Comparison of ENCODE assay signal across 8 cellular contexts in genomic region chrX:147803948-147804347, GRCh38.
DNase-seq lines count a peak whose midpoint lies in the region; ATAC-seq, FAIRE-seq and TF ChIP-seq lines count a peak whose summit lies in the region.

No MANE protein-coding gene starts in this region.

- H3K27ac ChIP-seq in KOPT-K1 (ENCODE audit: low read depth, low read length, poor library complexity, severe bottlenecking) (peak overlapping the region; percentile 30), astrocyte (ENCODE audit: low read depth, low read length) (no peak overlapping the region)
- no peak overlapping the region for H3K27ac ChIP-seq in CD8-positive, alpha-beta memory T cell (ENCODE audit: low read depth, low read length)

- H3K27me3 ChIP-seq in astrocyte (ENCODE audit: insufficient read depth, low read length) = no peaks in the 10 kb centered on the region
- H3K27me3 ChIP-seq in CD8-positive, alpha-beta memory T cell (ENCODE audit: insufficient read depth, low read length, poor library complexity, severe bottlenecking) = no peaks in the 10 kb centered on the region

- no peaks in the 10 kb centered on the region for H3K36me3 Mint-ChIP-seq in astrocyte (ENCODE audit: low read depth, unreplicated experiment)
- H3K36me3 Mint-ChIP-seq in CD8-positive, alpha-beta memory T cell = no peaks in the 10 kb centered on the region
- no peaks in the 10 kb centered on the region for H3K36me3 Mint-ChIP-seq in activated CD4-positive, alpha-beta memory T cell treated with anti-CD3 and anti-CD28 coated beads, Interleukin-2, amount 10 ng/mL, durations not matched to agents 7 days and 5 days (ENCODE audit: low read depth)

- no peaks in the 10 kb centered on the region for H3K9me3 Mint-ChIP-seq in astrocyte (ENCODE audit: unreplicated experiment)
- no peaks in the 10 kb centered on the region for H3K9me3 Mint-ChIP-seq in CD8-positive, alpha-beta memory T cell
- no peaks in the 10 kb centered on the region for H3K9me3 Mint-ChIP-seq in activated CD4-positive, alpha-beta memory T cell treated with anti-CD3 and anti-CD28 coated beads, Interleukin-2, amount 10 ng/mL, durations not matched to agents 7 days and 5 days

- no peaks in the 10 kb centered on the region for H3K79me2 ChIP-seq in astrocyte (ENCODE audit: insufficient read depth, low read length)

- H3K27me3 Mint-ChIP-seq in astrocyte (ENCODE audit: low read depth, unreplicated experiment) = peaks cover 5% of the 10 kb centered on the region
- H3K27me3 Mint-ChIP-seq in CD8-positive, alpha-beta memory T cell = peaks cover 0 to 12% of the 10 kb centered on the region in 2 donors
- no peaks in the 10 kb centered on the region for H3K27me3 Mint-ChIP-seq in activated CD4-positive, alpha-beta memory T cell treated with anti-CD3 and anti-CD28 coated beads, Interleukin-2, amount 10 ng/mL, durations not matched to agents 7 days and 5 days

- no peaks in the 10 kb centered on the region for H3K4me1 Mint-ChIP-seq in astrocyte (ENCODE audit: low read depth, unreplicated experiment)
- H3K4me1 Mint-ChIP-seq in CD8-positive, alpha-beta memory T cell = no peaks in the 10 kb centered on the region
- no peaks in the 10 kb centered on the region for H3K4me1 Mint-ChIP-seq in activated CD4-positive, alpha-beta memory T cell treated with anti-CD3 and anti-CD28 coated beads, Interleukin-2, amount 10 ng/mL, durations not matched to agents 7 days and 5 days

- peak; percentile 66 for ATAC-seq in omental fat pad (ENCODE audit: low FRiP score)

- POLR2A ChIA-PET in CD8-positive, alpha-beta memory T cell (lab: Charles Lee) = no interaction called here
- POLR2A ChIA-PET in activated CD4-positive, alpha-beta memory T cell treated with anti-CD3 and anti-CD28 coated beads, Interleukin-2, amount 10 ng/mL, durations not matched to agents 7 days and 5 days (lab: Charles Lee) = no interaction called here

- FAIRE-seq in GM18507 (lab: Jason Lieb, UNC) (peak; percentile 52), astrocyte (lab: Jason Lieb, UNC) (peak; percentile 82), GM12892 (lab: Jason Lieb, UNC) (no peak)

- no peak overlapping the region for H3K4me3 Mint-ChIP-seq in astrocyte (ENCODE audit: unreplicated experiment)
- H3K4me3 Mint-ChIP-seq in CD8-positive, alpha-beta memory T cell = no peak overlapping the region
- no peak overlapping the region for H3K4me3 Mint-ChIP-seq in activated CD4-positive, alpha-beta memory T cell treated with anti-CD3 and anti-CD28 coated beads, Interleukin-2, amount 10 ng/mL, durations not matched to agents 7 days and 5 days

- H3K36me3 ChIP-seq in KOPT-K1 (ENCODE audit: insufficient read depth, low read length) (no peaks in the 10 kb centered on the region), astrocyte (ENCODE audit: insufficient read depth, low read length) (no peaks in the 10 kb centered on the region)
- H3K36me3 ChIP-seq in CD8-positive, alpha-beta memory T cell (ENCODE audit: insufficient read depth, low read length) = no peaks in the 10 kb centered on the region

- H3K27ac Mint-ChIP-seq in astrocyte (ENCODE audit: unreplicated experiment) = no peak overlapping the region
- peak overlapping the region in 1 of 8 donors; percentile 11 for H3K27ac Mint-ChIP-seq in CD8-positive, alpha-beta memory T cell
- H3K27ac Mint-ChIP-seq in activated CD4-positive, alpha-beta memory T cell treated with anti-CD3 and anti-CD28 coated beads, Interleukin-2, amount 10 ng/mL, durations not matched to agents 7 days and 5 days = no peak overlapping the region

- H4K20me1 ChIP-seq in astrocyte (ENCODE audit: insufficient read depth, low read length) = no peaks in the 10 kb centered on the region

- DNase-seq in AG08395 (ENCODE audit: low spot score) = peak; percentile 4
- no peak for DNase-seq in GM18507 (ENCODE audit: extremely low spot score, insufficient read length, low read depth)
- DNase-seq in astrocyte (ENCODE audit: low read depth) = no peak
- DNase-seq in omental fat pad (ENCODE audit: low spot score) = no peak
- no peak for DNase-seq in CD8-positive, alpha-beta memory T cell
- no peak for DNase-seq in GM12892 (ENCODE audit: insufficient read length)
- DNase-seq in activated CD4-positive, alpha-beta memory T cell treated with anti-CD3 and anti-CD28 coated beads, Interleukin-2, amount 10 ng/mL, durations not matched to agents 7 days and 5 days = no peak

- H3K9ac ChIP-seq in astrocyte (ENCODE audit: low read length) = no peak overlapping the region

- TF ChIP-seq POLR2A in GM12892 (IDR thresholded peaks at IDR 0.05; ENCODE audit: low read depth, low read length) = no peak

- TF ChIP-seq CTCF in astrocyte (IDR thresholded peaks at IDR 0.05; ENCODE audit: insufficient read depth, low read depth, low read length) (peak; percentile 13), omental fat pad (IDR thresholded peaks at IDR 0.05) (no peak)

- H3K9me3 ChIP-seq in KOPT-K1 (ENCODE audit: insufficient read depth, low read length, poor library complexity, severe bottlenecking) (no peaks in the 10 kb centered on the region), astrocyte (ENCODE audit: insufficient read depth, low read depth, low read length) (no peaks in the 10 kb centered on the region)
- no peaks in the 10 kb centered on the region for H3K9me3 ChIP-seq in CD8-positive, alpha-beta memory T cell (ENCODE audit: low read length)

- H2AFZ ChIP-seq in astrocyte (ENCODE audit: low read depth, low read length) = no peak overlapping the region

- CTCF ChIA-PET in CD8-positive, alpha-beta memory T cell (lab: Charles Lee) = no interaction called here
- CTCF ChIA-PET in activated CD4-positive, alpha-beta memory T cell treated with anti-CD3 and anti-CD28 coated beads, Interleukin-2, amount 10 ng/mL, durations not matched to agents 7 days and 5 days (lab: Charles Lee) = interaction anchor here (1.3 kb wide), 1 partner anchor 328 kb away, joined by 6 read pairs; no protein-coding TSS in a partner anchor

- no peak overlapping the region for H3K4me3 ChIP-seq in astrocyte (ENCODE audit: insufficient read depth, low read depth, low read length)
- no peak overlapping the region for H3K4me3 ChIP-seq in CD8-positive, alpha-beta memory T cell (ENCODE audit: low read length)

- H3K4me1 ChIP-seq in astrocyte (ENCODE audit: insufficient read depth, low read length) = no peaks in the 10 kb centered on the region
- no peaks in the 10 kb centered on the region for H3K4me1 ChIP-seq in CD8-positive, alpha-beta memory T cell (ENCODE audit: insufficient read depth, low read length)

- H3K4me2 ChIP-seq in astrocyte (ENCODE audit: low read length) = no peak overlapping the region
